Comparison of ENCODE assay signal across 8 cellular contexts in the genomic region with DNA sequence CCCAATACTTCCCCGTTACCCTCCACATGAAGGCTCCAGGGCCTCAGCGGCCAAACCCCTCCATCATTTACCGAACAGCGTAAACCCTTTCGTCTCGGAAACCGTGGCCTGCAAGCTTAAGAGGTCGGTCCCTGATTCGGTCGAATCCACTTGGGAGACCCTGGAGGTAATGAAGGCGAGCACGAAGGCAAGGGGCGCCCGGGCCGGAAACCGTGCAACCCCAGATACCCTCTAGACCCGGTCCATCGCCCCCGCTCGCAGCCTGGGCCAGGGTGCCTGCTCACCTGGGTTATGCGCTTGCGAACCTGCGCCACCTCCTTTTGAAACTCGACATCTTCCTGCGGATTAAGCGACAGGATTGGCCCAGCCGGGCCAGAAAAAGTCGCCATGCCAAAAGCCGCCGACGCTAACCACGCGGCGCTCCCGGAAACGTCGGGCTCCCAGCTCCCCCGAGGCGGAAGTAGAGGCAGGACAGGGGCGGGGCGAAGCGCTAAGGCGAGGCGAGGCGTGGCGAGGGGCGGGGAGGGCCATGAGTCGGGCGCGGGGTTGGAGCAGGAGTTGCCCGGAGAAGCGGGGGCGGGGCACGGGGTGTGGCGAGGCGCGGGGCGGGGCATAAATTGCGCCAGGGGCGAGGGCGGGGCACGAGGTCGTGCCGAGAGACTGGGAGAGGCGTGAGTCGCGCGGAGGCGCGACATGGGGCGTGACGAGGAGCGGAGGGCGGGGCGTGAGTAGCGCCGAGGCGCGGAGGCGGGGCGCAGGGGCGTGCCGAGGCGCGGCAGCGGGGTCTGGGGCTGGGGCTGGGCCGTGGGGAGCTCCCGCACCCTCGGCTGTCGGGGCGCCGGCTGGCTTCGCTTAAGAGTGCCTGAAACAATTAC.
DNase-seq lines count a peak whose midpoint lies in the region; ATAC-seq lines count a peak whose summit lies in the region.

NIFK (minus strand) TSS at position 414 of the 875 bp plus-strand sequence; CDS start at position 389, 25 bp downstream.

- H3K36me3 ChIP-seq in BLaER1: peaks cover 38% of the 10 kb centered on the region

- H3K9ac ChIP-seq in BLaER1: peak within 1 kb of the TSS; percentile 94

- ATAC-seq in GM19328 (IDR thresholded peaks at IDR 0.05; ENCODE audit: unreplicated experiment) (peak; percentile 91), HG03469 (IDR thresholded peaks at IDR 0.05; ENCODE audit: unreplicated experiment) (peak; percentile 72)

- DNase-seq in NCI-H526 (lab: John Stamatoyannopoulos, UW) (peak; percentile 88 to 99), kidney tubule cell (ENCODE audit: low spot score) (peak; percentile 97)
- DNase-seq in activated CD4-positive, alpha-beta T cell treated with anti-CD3 and anti-CD28 coated beads for 48 hours: peak; percentile 100
- peak; percentile 100 for DNase-seq in stimulated activated CD4-positive, alpha-beta T cell treated with anti-CD3 and anti-CD28 coated beads, Interleukin-1b, Interleukin-23, amount 100 ng/mL, for 1 hour (ENCODE audit: low read depth in 2 of 2)

- H3K4me2 ChIP-seq in BLaER1: peak within 1 kb of the TSS; percentile 79

- peaks cover 33% of the 10 kb centered on the region for H3K4me1 ChIP-seq in BLaER1

- H3K27ac ChIP-seq in BLaER1 (peak within 1 kb of the TSS; percentile 90), cingulate gyrus (ENCODE audit: low read depth, low read length) (peak within 1 kb of the TSS; percentile 63)

- no peaks in the 10 kb centered on the region for H3K9me3 ChIP-seq in BLaER1

- H4K20me1 ChIP-seq in BLaER1: peaks cover 46% of the 10 kb centered on the region

- peak within 1 kb of the TSS; percentile 91 for H3K4me3 ChIP-seq in BLaER1

- no peaks in the 10 kb centered on the region for H3K27me3 ChIP-seq in BLaER1

Comparison
In these comparisons a context has a peak if more than half of its experiments do, and no peak if none do; other contexts are left out.
1. Peak in every context shown above with its lines: DNase-seq, ATAC-seq, H3K4me3 ChIP-seq and H3K27ac ChIP-seq.